In genomic region chr3:66031102-66031698, GRCh38 we compare ENCODE assay signal across 14 cellular contexts. TPM values are rescaled to one million over a fixed set of nuclear protein-coding genes. Genes with fewer than 3 reads are reported as not detected.
DNase-seq lines count a peak whose midpoint lies in the region; ATAC-seq and TF ChIP-seq lines count a peak whose summit lies in the region.
"Had no signal": no experiment of that assay in that cellular context is flagged by ENCODE, and none has a peak within 500 bp of the region (broad histone marks: within the 10 kb centered on the region; RNA-seq: fewer than 3 reads in every experiment).

No MANE protein-coding gene starts in this region.

- TF ChIP-seq CTCF in heart right ventricle (IDR thresholded peaks at IDR 0.05) = no peak

- H3K56ac ChIP-seq in mesendoderm (ENCODE audit: low read length) = no peak overlapping the region

- peaks cover 0 to 5% (median 0%) of the 10 kb centered on the region in 9 donors for H3K36me3 ChIP-seq in heart right ventricle
- no peaks in the 10 kb centered on the region for H3K36me3 ChIP-seq in mesendoderm (ENCODE audit: control insufficient read depth, insufficient read depth, low read length)
- H3K36me3 ChIP-seq: BLaER1 had no signal

- H3K9me3 ChIP-seq in heart right ventricle = no peaks in the 10 kb centered on the region
- H3K9me3 ChIP-seq: BLaER1 had no signal

- H3K18ac ChIP-seq in mesendoderm (ENCODE audit: low read length) = no peak overlapping the region

- H3K79me1 ChIP-seq in mesendoderm (ENCODE audit: low read length) = peaks cover 12% of the 10 kb centered on the region

- H3K4me1 ChIP-seq in heart right ventricle (peaks cover under 1 to 66% (median 31%) of the 10 kb centered on the region in 9 donors), mesendoderm (ENCODE audit: control insufficient read depth, low read depth, low read length) (peaks cover 8% of the 10 kb centered on the region)

- H3K4me3 ChIP-seq in heart right ventricle (no peak overlapping the region), mesendoderm (ENCODE audit: low read length) (no peak overlapping the region)
- H3K4me3 ChIP-seq: BLaER1, GM23248 had no signal

- no peak overlapping the region for H2BK120ac ChIP-seq in mesendoderm (ENCODE audit: low read depth, low read length)

- no peak overlapping the region for H3K4ac ChIP-seq in mesendoderm (ENCODE audit: low read depth, low read length)

- H3K27me3 ChIP-seq in heart right ventricle = no peaks in the 10 kb centered on the region
- no peaks in the 10 kb centered on the region for H3K27me3 ChIP-seq in mesendoderm (ENCODE audit: insufficient read depth, low read length, poor library complexity)
- H3K27me3 ChIP-seq: BLaER1 had no signal

- no peak overlapping the region for H3K4me2 ChIP-seq in mesendoderm (ENCODE audit: low read length)
- H3K4me2 ChIP-seq: BLaER1 had no signal

- no peak overlapping the region for H2AK5ac ChIP-seq in mesendoderm (ENCODE audit: low read length)

- intact Hi-C loops in Right ventricle myocardium superior (cut with DNase I) (no loop called here), cardiac septum (cut with DNase I) (no loop called here), heart right ventricle (cut with DNase I) (loop anchor here in 4 of 10 donors (10.0 kb wide), 6 partner anchors 56 to 246 kb away; no protein-coding TSS in a partner anchor)

- no peak overlapping the region for H3K23ac ChIP-seq in mesendoderm (ENCODE audit: low read length)

- no peak overlapping the region for H2BK15ac ChIP-seq in mesendoderm (replicated peaks; ENCODE audit: low read depth)

- H3K27ac ChIP-seq in heart right ventricle = peak overlapping the region in 7 of 10 donors; percentile 12 to 70 (median 57)
- no peak overlapping the region for H3K27ac ChIP-seq in mesendoderm (ENCODE audit: low read depth, low read length)
- H3K27ac ChIP-seq: BLaER1, GM23248 had no signal

- no peak overlapping the region for H4K5ac ChIP-seq in mesendoderm (ENCODE audit: low read length)

- DNase-seq in Right ventricle myocardium superior (no peak), cardiac septum (ENCODE audit: low spot score) (no peak), heart right ventricle (no peak), mesendoderm (no peak), T-helper 1 cell (no peak)
- DNase-seq: 8988T; AML-193; CD4-positive, CD25-positive, alpha-beta regulatory T cell; GM23248; H7 had no signal

- H2BK5ac ChIP-seq in mesendoderm (ENCODE audit: low read length) = no peak overlapping the region

- 46 to 54% methylated on average over 6 of the region's 6 CpGs for WGBS in heart right ventricle, 2 donors
- WGBS in mesendoderm (ENCODE audit: extremely low coverage, insufficient coverage, low lambda C conversion rate) = no CpG with 5 or more reads among the region's 6 CpGs

- H4K8ac ChIP-seq in mesendoderm (ENCODE audit: low read depth, low read length) = peak overlapping the region; percentile 31

- ATAC-seq in Right ventricle myocardium superior (ENCODE audit: poor library complexity) = peak; percentile 60
- ATAC-seq in heart right ventricle = peak in 5 of 8 donors; percentile 31 to 68 (median 64)
- ATAC-seq in GM18870 (IDR thresholded peaks at IDR 0.05; ENCODE audit: unreplicated experiment) = no peak
- ATAC-seq in GM21737 (IDR thresholded peaks at IDR 0.05; ENCODE audit: unreplicated experiment) = no peak
- ATAC-seq: HepG2 had no signal

- no peak overlapping the region for H3K9ac ChIP-seq in mesendoderm (ENCODE audit: low read length)
- H3K9ac ChIP-seq: BLaER1, GM23248 had no signal

- H3K79me2 ChIP-seq in mesendoderm (ENCODE audit: control insufficient read depth, insufficient read depth, low read length) = peaks cover 80% of the 10 kb centered on the region

RNA-seq across cellular contexts. Expression of gene MAGI1, which starts 7.5 kb away (rescaled TPM):
- total RNA-seq in Right ventricle myocardium superior (34.1 TPM), cardiac septum (69.4 TPM), heart right ventricle (10 to 100 TPM; 19.4 to 58.2 (median 43.6) TPM)
- 10 to 100 TPM in 1 of 2 donors, 1 to 10 TPM in 1; 5.7 to 21.9 TPM for polyA plus RNA-seq in heart right ventricle
- polyA plus RNA-seq in mesendoderm (2013, experiment 1 of 2) = 45.7 TPM
- polyA plus RNA-seq in mesendoderm (2013, experiment 2 of 2) = 45.4 TPM

Comparison
In these comparisons a context has a peak if more than half of its experiments do, and no peak if none do; other contexts are left out.
1. ATAC-seq: peak in Right ventricle myocardium superior (single experiment) and heart right ventricle (5 of 8); none in GM18870 (single experiment) and GM21737 (single experiment).